25 cellular contexts compared by ENCODE assay signal in the genomic region with DNA sequence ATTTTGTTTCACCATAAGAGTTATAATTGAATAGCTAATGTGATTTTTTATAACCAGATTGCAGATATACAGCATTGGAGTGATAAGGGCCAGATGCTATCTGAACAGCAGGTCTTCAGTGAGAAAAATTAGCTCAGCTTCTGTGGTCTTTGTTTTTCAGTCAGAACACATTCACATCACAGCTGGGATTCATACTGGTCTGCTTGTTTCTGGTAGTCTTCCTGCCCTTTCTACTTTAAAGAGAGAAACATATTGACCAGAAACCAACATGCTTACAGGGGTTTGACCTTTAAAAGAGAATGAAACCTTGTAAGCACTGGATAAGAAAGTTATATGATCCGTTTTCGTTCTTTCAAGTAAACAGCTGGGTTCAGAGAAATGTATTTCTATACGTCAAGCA.
"Had no signal": no experiment of that assay in that cellular context is flagged by ENCODE, and none has a peak within 500 bp of the region (broad histone marks: within the 10 kb centered on the region; RNA-seq: fewer than 3 reads in every experiment).

No MANE protein-coding gene starts in this region.

- H3K36me3 ChIP-seq: breast epithelium, heart right ventricle, left lung, lower lobe of right lung, ovary, transverse colon had no signal

- H3K27ac ChIP-seq: breast epithelium, heart right ventricle, left lung, lower lobe of right lung, ovary, skin epidermis, testis, transverse colon had no signal

- DNase-seq: activated CD4-positive, alpha-beta T cell treated with anti-CD3 and anti-CD28 coated beads for 4 hours; activated CD4-positive, alpha-beta T cell treated with anti-CD3 and anti-CD28 coated beads, Interleukin-2, amount 50 U/mL, for 4 hours; activated naive CD4-positive, alpha-beta T cell; activated T-cell treated with anti-CD3 and anti-CD28 coated beads for 4 hours; activated T-cell treated with anti-CD3 and anti-CD28 coated beads, Interleukin-2, amount 50 U/mL, for 72 hours; central memory CD4-positive, alpha-beta T cell; endodermal cell; foreskin fibroblast; heart right ventricle; left lung; lower lobe of right lung; mesenchymal stem cell; ovary; stimulated activated CD4-positive, alpha-beta T cell treated with anti-CD3 and anti-CD28 coated beads, Interleukin-12 subunit alpha, Interleukin-12 subunit beta, amount 100 ng/mL, for 4 hours; stimulated activated CD4-positive, alpha-beta T cell treated with anti-CD3 and anti-CD28 coated beads, Interleukin-4, amount 100 ng/mL, for 1 hour; stimulated activated naive CD8-positive, alpha-beta T cell treated with anti-CD3 and anti-CD28 coated beads, Interleukin-15, Interleukin-2, amounts not matched to agents 100 U/mL and 50 U/mL, for 24 hours; testis; transverse colon had no signal

- H3K9me3 ChIP-seq: breast epithelium, heart right ventricle, left lung, lower lobe of right lung, ovary, testis had no signal

- ATAC-seq: activated naive CD4-positive, alpha-beta T cell treated with anti-CD3 and anti-CD28 coated beads, Interleukin-2, amount 50 U/mL, for 72 hours; activated T-cell treated with anti-CD3 and anti-CD28 coated beads, Interleukin-2, amount 50 U/mL, for 72 hours; esophagus mucosa; heart right ventricle; left lung; lower lobe of right lung; natural killer cell treated with Interleukin-12 subunit alpha and Interleukin-12 subunit beta and Interleukin-15 and Interleukin-18, amount 100 ng/mL, for 72 hours; sciatic nerve; stimulated activated naive CD8-positive, alpha-beta T cell treated with anti-CD3 and anti-CD28 coated beads, Interleukin-15, Interleukin-2, amounts not matched to agents 100 U/mL and 50 U/mL, for 24 hours had no signal

- FAIRE-seq: islet of Langerhans had no signal

- H3K27me3 ChIP-seq: breast epithelium, heart right ventricle, left lung, ovary, testis, transverse colon had no signal

- H3K4me3 ChIP-seq: breast epithelium, heart right ventricle, left lung, lower lobe of right lung, ovary, skin epidermis, testis, transverse colon had no signal

- H3K4me1 ChIP-seq: breast epithelium, heart right ventricle, left lung, lower lobe of right lung, testis, transverse colon had no signal
